In genomic region chr11:86811637-86812321, GRCh38 we compare ENCODE assay signal across 1 cellular context.
TF ChIP-seq lines count a peak whose summit lies in the region.

No MANE protein-coding gene starts in this region.

TF ChIP-seq in GM23338, 12 proteins besides CTCF, POLR2A, EP300 and RAD21 (continued from another document):
- TF ChIP-seq ZNF462 (CRISPR knock-in tag; IDR thresholded peaks at IDR 0.05), result peak; percentile 53; the same call in 1 of the 2 replicates
